Comparison of ENCODE assay signal across 9 cellular contexts in genomic region chr4:117527601-117528000, GRCh38.
"Had no signal": no experiment of that assay in that cellular context is flagged by ENCODE, and none has a peak within 500 bp of the region (broad histone marks: within the 10 kb centered on the region; RNA-seq: fewer than 3 reads in every experiment).

No MANE protein-coding gene starts in this region.

- H3K4me3 ChIP-seq: GM23248, GM23338, HAP-1 had no signal

- H3K9me3 ChIP-seq: HAP-1 had no signal

- H3K9ac ChIP-seq: GM23248 had no signal

- H2AFZ ChIP-seq: GM23248, GM23338 had no signal

- H3K27ac ChIP-seq: GM23248 had no signal

- DNase-seq: GM23248, GOT3, H7, H9, HCEC 1CT, HFFc6 had no signal

- H3K36me3 ChIP-seq: HAP-1 had no signal

- ATAC-seq: GM23338, HCT116 had no signal

- H3K4me1 ChIP-seq: HAP-1 had no signal

- H3K4me2 ChIP-seq: GM23338 had no signal
